In genomic region chr16:86368261-86368660, GRCh38 we compare ENCODE assay signal across 19 cellular contexts.
"Had no signal": no experiment of that assay in that cellular context is flagged by ENCODE, and none has a peak within 500 bp of the region (broad histone marks: within the 10 kb centered on the region; RNA-seq: fewer than 3 reads in every experiment).

No MANE protein-coding gene starts in this region.

- H3K4me1 ChIP-seq: colonic mucosa, foreskin keratinocyte, parathyroid adenoma, psoas muscle, uterus had no signal

- H2AFZ ChIP-seq: hepatocyte, parathyroid adenoma had no signal

- H3K27ac Mint-ChIP-seq: nephron; stimulated activated naive B cell treated with anti-CD40 and anti-IgM and Interleukin-4, amounts not matched to agents 10 μg/mL and 1 μg/mL and 100 μg/mL, for 72 hours; type B pancreatic cell had no signal

- H3K4me1 Mint-ChIP-seq: nephron; stimulated activated naive B cell treated with anti-CD40 and anti-IgM and Interleukin-4, amounts not matched to agents 10 μg/mL and 1 μg/mL and 100 μg/mL, for 72 hours had no signal

- H3K4me3 ChIP-seq: colonic mucosa, hepatocyte, mucosa of descending colon, psoas muscle, skin epidermis, stomach, uterus had no signal

- H3K36me3 ChIP-seq: colonic mucosa, stomach, uterus had no signal

- H3K27ac ChIP-seq: colonic mucosa, foreskin keratinocyte, parathyroid adenoma, psoas muscle, skin epidermis, uterus had no signal

- H3K9me3 ChIP-seq: colonic mucosa, mucosa of descending colon, psoas muscle, stomach, uterus had no signal

- H3K4me2 ChIP-seq: hepatocyte had no signal

- DNase-seq: colonic mucosa; dermis blood vessel endothelial cell; foreskin keratinocyte; head of caudate nucleus; kidney; left colon; mucosa of descending colon; psoas muscle; stimulated activated CD4-positive, alpha-beta T cell treated with anti-CD3 and anti-CD28 coated beads, Interleukin-2, amount 100 ng/mL, for 24 hours; stimulated activated CD4-positive, alpha-beta T cell treated with anti-CD3 and anti-CD28 coated beads, Interleukin-4, amount 100 ng/mL, for 4 hours; stimulated activated naive B cell treated with anti-CD40 and anti-IgM and Interleukin-4, amounts not matched to agents 10 μg/mL and 1 μg/mL and 100 μg/mL, for 72 hours; stomach; uterus had no signal

- ATAC-seq: foreskin keratinocyte; left colon; mucosa of descending colon; psoas muscle; sciatic nerve; stimulated activated naive B cell treated with anti-CD40 and anti-IgM and Interleukin-4, amounts not matched to agents 10 μg/mL and 1 μg/mL and 100 μg/mL, for 72 hours had no signal

- H3K9ac ChIP-seq: parathyroid adenoma had no signal

- H3K4me3 Mint-ChIP-seq: nephron; stimulated activated naive B cell treated with anti-CD40 and anti-IgM and Interleukin-4, amounts not matched to agents 10 μg/mL and 1 μg/mL and 100 μg/mL, for 72 hours; type B pancreatic cell had no signal

- H3K27me3 ChIP-seq: colonic mucosa, foreskin keratinocyte, hepatocyte, uterus had no signal

- H3K36me3 Mint-ChIP-seq: stimulated activated naive B cell treated with anti-CD40 and anti-IgM and Interleukin-4, amounts not matched to agents 10 μg/mL and 1 μg/mL and 100 μg/mL, for 72 hours; type B pancreatic cell had no signal

- H3K9me3 Mint-ChIP-seq: nephron, type B pancreatic cell had no signal
